In the genomic region with DNA sequence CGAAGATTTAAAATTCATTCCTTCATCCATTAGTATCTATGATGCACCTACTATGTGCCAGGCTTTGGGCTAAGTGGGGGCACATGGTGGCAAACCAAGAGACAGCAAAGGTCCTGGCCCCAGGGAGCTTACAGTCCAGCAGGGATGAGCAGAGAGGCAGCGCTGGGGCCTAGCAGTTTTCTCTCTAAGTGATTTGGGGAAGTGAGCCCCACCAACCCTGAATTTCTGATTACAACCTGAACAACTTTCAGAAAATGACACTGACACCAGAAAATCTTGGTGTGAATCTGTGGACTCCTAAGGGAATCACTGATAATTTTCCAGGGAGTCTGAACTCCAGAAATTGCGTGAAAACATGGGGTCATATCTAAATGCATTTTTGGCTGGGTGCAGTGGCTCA, we compare ENCODE assay signal across 27 cellular contexts.
"Had no signal": no experiment of that assay in that cellular context is flagged by ENCODE, and none has a peak within 500 bp of the region (broad histone marks: within the 10 kb centered on the region; RNA-seq: fewer than 3 reads in every experiment).

No MANE protein-coding gene starts in this region.

- DNase-seq: stimulated activated CD4-positive, alpha-beta T cell treated with anti-CD3 and anti-CD28 coated beads, Interleukin-2, amount 100 ng/mL, for 48 hours; stimulated activated CD4-positive, alpha-beta T cell treated with anti-CD3 and anti-CD28 coated beads, Interleukin-4, amount 100 ng/mL, for 1 hour; stimulated activated CD4-positive, alpha-beta T cell treated with anti-CD3 and anti-CD28 coated beads, Interleukin-4, amount 100 ng/mL, for 24 hours; stimulated activated CD4-positive, alpha-beta T cell treated with anti-CD3 and anti-CD28 coated beads, Interleukin-4, amount 100 ng/mL, for 4 hours; stimulated activated CD8-positive, alpha-beta memory T cell treated with anti-CD3 and anti-CD28 coated beads, Interleukin-4, amount 100 ng/mL, for 48 hours; stimulated activated naive B cell treated with anti-CD40 and anti-IgM and Interleukin-4, amounts not matched to agents 10 μg/mL and 1 μg/mL and 100 μg/mL, for 72 hours; stimulated activated naive CD4-positive, alpha-beta T cell; stimulated activated naive CD4-positive, alpha-beta T cell treated with Interleukin-2 at 50 U/mL for 16 hours; stimulated activated naive CD8-positive, alpha-beta T cell treated with anti-CD3 and anti-CD28 coated beads, Interleukin-15, amount 100 ng/mL, for 72 hours; stimulated activated naive CD8-positive, alpha-beta T cell treated with anti-CD3 and anti-CD28 coated beads, Interleukin-15, Interleukin-2, amounts not matched to agents 100 U/mL and 50 U/mL, for 24 hours; stomach; substantia nigra; testis; thyroid gland; transverse colon; trophoblast cell; upper lobe of left lung; upper lobe of right lung; uterus had no signal

- H3K4me1 ChIP-seq: testis, tibial artery, tibial nerve, upper lobe of right lung, uterus, vagina had no signal

- FAIRE-seq: urothelium cell line had no signal

- ATAC-seq: stimulated activated effector memory CD8-positive, alpha-beta T cell treated with anti-CD3 and anti-CD28 coated beads, Interleukin-12 subunit alpha, Interleukin-12 subunit beta, amount 100 ng/mL, for 72 hours; stimulated activated memory B cell treated with anti-CD40 and anti-IgM and Interleukin-4, amounts not matched to agents 10 μg/mL and 1 μg/mL and 100 μg/mL, for 72 hours; stimulated activated naive B cell treated with anti-CD40 and anti-IgM and Interleukin-4, amounts not matched to agents 10 μg/mL and 1 μg/mL and 100 μg/mL, for 72 hours; stimulated activated naive CD8-positive, alpha-beta T cell treated with anti-CD3 and anti-CD28 coated beads, Interleukin-15, amount 100 ng/mL, for 72 hours; stimulated activated naive CD8-positive, alpha-beta T cell treated with anti-CD3 and anti-CD28 coated beads, Interleukin-15, Interleukin-2, amounts not matched to agents 100 U/mL and 50 U/mL, for 24 hours; upper lobe of right lung had no signal

- H3K9me3 ChIP-seq: stomach, suprapubic skin, testis, thoracic aorta, thyroid gland, tibial artery, tibial nerve, transverse colon, upper lobe of left lung, upper lobe of right lung, uterus, vagina had no signal

- H3K27ac ChIP-seq: stomach, suprapubic skin, testis, thoracic aorta, thyroid gland, tibial artery, tibial nerve, transverse colon, upper lobe of left lung, upper lobe of right lung, uterus, vagina had no signal

- H3K4me3 ChIP-seq: stomach, suprapubic skin, testis, thoracic aorta, thyroid gland, tibial artery, tibial nerve, transverse colon, upper lobe of left lung, upper lobe of right lung, uterus, vagina had no signal

- H3K27me3 ChIP-seq: stomach, suprapubic skin, testis, thyroid gland, tibial artery, tibial nerve, transverse colon, upper lobe of left lung, upper lobe of right lung, uterus, vagina had no signal

- H3K36me3 ChIP-seq: suprapubic skin, thoracic aorta, thyroid gland, tibial artery, tibial nerve, transverse colon, upper lobe of left lung, upper lobe of right lung, uterus, vagina had no signal
